Comparison of ENCODE assay signal across 33 cellular contexts in the genomic region with DNA sequence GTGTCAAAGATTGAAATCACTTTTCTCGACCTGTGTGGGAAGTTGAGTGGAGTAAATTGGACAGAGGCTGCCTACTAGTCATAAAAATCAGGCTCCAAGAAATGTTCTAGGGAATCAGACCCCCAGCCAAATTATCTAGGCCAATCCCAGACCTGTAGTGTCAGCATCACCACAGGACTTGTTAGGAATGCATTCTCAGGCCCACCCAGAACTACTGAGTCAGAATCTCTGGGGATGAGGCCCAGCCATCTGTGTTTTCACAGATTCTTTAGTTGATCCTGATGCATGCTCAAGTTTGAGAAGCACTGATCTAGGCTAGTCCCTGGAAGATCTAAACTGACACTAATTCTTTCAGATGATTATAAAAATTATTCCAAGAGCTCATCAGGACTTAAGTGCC.
"Had no signal": no experiment of that assay in that cellular context is flagged by ENCODE, and none has a peak within 500 bp of the region (broad histone marks: within the 10 kb centered on the region; RNA-seq: fewer than 3 reads in every experiment).

No MANE protein-coding gene starts in this region.

- H3K9ac ChIP-seq: KMS-11 had no signal

- H3K4me3 ChIP-seq: MG63 had no signal

- H3K27me3 ChIP-seq: MG63 had no signal

- H3K27ac ChIP-seq: KMS-11 had no signal

- DNase-seq: Karpas-422, Kasumi-1, MG63, MM.1S, MV-4-11, NCI-H1048, NCI-H1092, NCI-H1092 treated with DMSO at 0.1 percent for 48 hours, NCI-H1105, NCI-H1105 treated with DMSO at 0.1 percent for 48 hours, NCI-H1417 treated with DMSO at 0.1 percent for 48 hours, NCI-H1436 treated with DMSO at 0.1 percent for 48 hours, NCI-H146, NCI-H1694, NCI-H1694 treated with DMSO at 0.1 percent for 48 hours, NCI-H187, NCI-H187 treated with DMSO at 0.1 percent for 48 hours, NCI-H1930, NCI-H2029, NCI-H2029 treated with DMSO at 0.1 percent for 48 hours, NCI-H2081, NCI-H2081 treated with DMSO at 0.1 percent for 48 hours, NCI-H2107, NCI-H2171, NCI-H2171 treated with DMSO at 0.1 percent for 48 hours, NCI-H2227 treated with DMSO at 0.1 percent for 48 hours, NCI-H226, NCI-H345, NCI-H446, NCI-H446 treated with DMSO at 0.1 percent for 48 hours, NCI-H510A, NCI-H510A treated with DMSO at 0.1 percent for 48 hours had no signal

- H3K9me3 ChIP-seq: MG63 had no signal

- H3K36me3 ChIP-seq: MG63 had no signal

- H3K4me2 ChIP-seq: KMS-11 had no signal
